33 cellular contexts compared by ENCODE assay signal in genomic region chr14:63654346-63654745, GRCh38. TPM values are rescaled to one million over a fixed set of nuclear protein-coding genes. Genes with fewer than 3 reads are reported as not detected.
DNase-seq lines count a peak whose midpoint lies in the region; ATAC-seq, FAIRE-seq and TF ChIP-seq lines count a peak whose summit lies in the region.
"Had no signal": no experiment of that assay in that cellular context is flagged by ENCODE, and none has a peak within 500 bp of the region (broad histone marks: within the 10 kb centered on the region; RNA-seq: fewer than 3 reads in every experiment).

No MANE protein-coding gene starts in this region.

- no peak overlapping the region for H3K4me2 ChIP-seq in IMR-90 (ENCODE audit: low read depth, low read length)
- H3K4me2 ChIP-seq: GM23338, neural progenitor cell, smooth muscle cell had no signal

- H3K4me1 ChIP-seq in IMR-90 (ENCODE audit: control insufficient read depth, insufficient read depth, low read length) = no peaks in the 10 kb centered on the region; the same call in 1 of the 2 replicates
- H3K4me1 ChIP-seq: BE2C, esophagus squamous epithelium, left ventricle myocardium inferior, neural progenitor cell had no signal

- no peak overlapping the region for H3K27ac Mint-ChIP-seq in WTC11
- H3K27ac Mint-ChIP-seq: activated naive CD8-positive, alpha-beta T cell treated with anti-CD3 and anti-CD28 coated beads, Interleukin-2, amount 50 U/mL, for 24 hours; activated T-cell treated with anti-CD3 and anti-CD28 coated beads, Interleukin-2, amount 50 U/mL, for 24 hours; GM23338; neural progenitor cell had no signal

- H2BK120ac ChIP-seq in IMR-90 (ENCODE audit: low read depth, low read length) = no peak overlapping the region

- TF ChIP-seq CTCF in AG04449 (IDR thresholded peaks at IDR 0.05; ENCODE audit: insufficient read depth, low read length, missing control alignments) = no peak
- TF ChIP-seq CTCF in IMR-90 (conservative IDR thresholded peaks at IDR 0.05; ENCODE audit: low read depth, low read length) = no peak
- no peak for TF ChIP-seq CTCF in foreskin fibroblast (IDR thresholded peaks at IDR 0.05; ENCODE audit: low read depth, low read length)
- no peak for TF ChIP-seq CTCF in WTC11 (IDR thresholded peaks at IDR 0.05)

- no peak for TF ChIP-seq POLR2A in IMR-90 (IDR thresholded peaks at IDR 0.05; ENCODE audit: low read depth, low read length)

- H3K4me3 ChIP-seq in AG04449 (ENCODE audit: low read depth, low read length) (no peak overlapping the region), IMR-90 (ENCODE audit: insufficient read depth, low read depth, low read length) (no peak overlapping the region), foreskin fibroblast (ENCODE audit: low read depth in 1 of 2, low read length in 2 of 2) (no peak overlapping the region)
- H3K4me3 ChIP-seq: esophagus squamous epithelium, GM23338, K562, left ventricle myocardium inferior, neural progenitor cell, pancreas, smooth muscle cell, thoracic aorta had no signal

- no peaks in the 10 kb centered on the region for H3K4me1 Mint-ChIP-seq in WTC11
- H3K4me1 Mint-ChIP-seq: GM23338, neural progenitor cell had no signal

- TF ChIP-seq RAD21 in IMR-90 (IDR thresholded peaks at IDR 0.05; ENCODE audit: low read length) = no peak

- H3K27ac ChIP-seq in IMR-90 (ENCODE audit: insufficient read depth, low read length) = no peak overlapping the region
- H3K27ac ChIP-seq: esophagus squamous epithelium, left ventricle myocardium inferior, neural progenitor cell, pancreas, RWPE1, thoracic aorta had no signal

- no CpG with 5 or more reads among the region's 2 CpGs for WGBS in IMR-90 (ENCODE audit: extremely low coverage in 2 of 2, insufficient read length in 1 of 2), 2 experiments

- no peaks in the 10 kb centered on the region for H3K9me3 ChIP-seq in IMR-90 (ENCODE audit: control insufficient read depth, insufficient read depth, low read length)
- H3K9me3 ChIP-seq: BE2C, esophagus squamous epithelium, left ventricle myocardium inferior, pancreas, thoracic aorta had no signal

- H2AK9ac ChIP-seq in IMR-90 (replicated peaks; ENCODE audit: low read depth, low read length, poor library complexity) = no peak overlapping the region

- H3K9ac ChIP-seq in IMR-90 (ENCODE audit: low read depth, low read length) = no peak overlapping the region
- H3K9ac ChIP-seq: neural progenitor cell had no signal

- peak; percentile 72 for ATAC-seq in IMR-90 (ENCODE audit: low read depth)
- ATAC-seq in sciatic nerve = no peak
- no peak for ATAC-seq in WTC11
- ATAC-seq: activated naive CD8-positive, alpha-beta T cell treated with anti-CD3 and anti-CD28 coated beads, Interleukin-2, amount 50 U/mL, for 24 hours; GM23338; K562; pancreas had no signal

- no peaks in the 10 kb centered on the region for H3K36me3 ChIP-seq in IMR-90 (ENCODE audit: control insufficient read depth, insufficient read depth, low read length)
- H3K36me3 ChIP-seq: BE2C, neural progenitor cell, pancreas, thoracic aorta had no signal

- H3K27me3 Mint-ChIP-seq in WTC11 (ENCODE audit: low read depth) = no peaks in the 10 kb centered on the region
- H3K27me3 Mint-ChIP-seq: activated naive CD8-positive, alpha-beta T cell treated with anti-CD3 and anti-CD28 coated beads, Interleukin-2, amount 50 U/mL, for 24 hours; activated T-cell treated with anti-CD3 and anti-CD28 coated beads, Interleukin-2, amount 50 U/mL, for 24 hours had no signal

- H3K56ac ChIP-seq in IMR-90 (ENCODE audit: extremely low read depth, insufficient read depth, low read length) = no peak overlapping the region

- no peak overlapping the region for H3K4ac ChIP-seq in IMR-90 (ENCODE audit: low read depth, low read length)

- H3K18ac ChIP-seq in IMR-90 (ENCODE audit: low read depth, low read length) = no peak overlapping the region

- no peak overlapping the region for H2AK5ac ChIP-seq in IMR-90 (ENCODE audit: low read depth, low read length)

- H3K14ac ChIP-seq in IMR-90 (replicated peaks; ENCODE audit: low read depth, low read length) = no peak overlapping the region

- no peaks in the 10 kb centered on the region for H4K20me1 ChIP-seq in IMR-90 (ENCODE audit: insufficient read depth, low read length)

- no peak overlapping the region for H4K5ac ChIP-seq in IMR-90 (ENCODE audit: low read depth, low read length)

- H3K4me3 Mint-ChIP-seq in WTC11 = no peak overlapping the region
- H3K4me3 Mint-ChIP-seq: activated naive CD8-positive, alpha-beta T cell treated with anti-CD3 and anti-CD28 coated beads, Interleukin-2, amount 50 U/mL, for 24 hours; activated T-cell treated with anti-CD3 and anti-CD28 coated beads, Interleukin-2, amount 50 U/mL, for 24 hours; GM23338; neural progenitor cell had no signal

- no peak overlapping the region for H2BK15ac ChIP-seq in IMR-90 (ENCODE audit: low read depth, low read length)

- H2BK20ac ChIP-seq in IMR-90 (ENCODE audit: low read depth, low read length) = no peak overlapping the region

- no peak overlapping the region for H4K8ac ChIP-seq in IMR-90 (ENCODE audit: low read depth in 2 of 2, low read length in 2 of 2)

- CTCF ChIA-PET in AG04449 (lab: Yijun Ruan, JAX) = interaction anchor here (1.3 to 2.1 kb wide), 3 partner anchors 10 to 824 kb away, joined by 4 to 6 read pairs (median 5); no protein-coding TSS in a partner anchor
- CTCF ChIA-PET in IMR-90 (lab: Yijun Ruan, JAX) = no interaction called here
- CTCF ChIA-PET in WTC11 (lab: Charles Lee) = no interaction called here

- no peaks in the 10 kb centered on the region for H3K36me3 Mint-ChIP-seq in WTC11
- H3K36me3 Mint-ChIP-seq: neural progenitor cell had no signal

- H3K9me3 Mint-ChIP-seq in WTC11 = no peaks in the 10 kb centered on the region
- H3K9me3 Mint-ChIP-seq: activated naive CD8-positive, alpha-beta T cell treated with anti-CD3 and anti-CD28 coated beads, Interleukin-2, amount 50 U/mL, for 24 hours; activated T-cell treated with anti-CD3 and anti-CD28 coated beads, Interleukin-2, amount 50 U/mL, for 24 hours; GM23338; neural progenitor cell had no signal

- dilution Hi-C loops in IMR-90 (cut with HindIII; ENCODE audit: low sequenced_read_pairs, unreplicated experiment) = no loop called here

- intact Hi-C loops in IMR-90 (cut with micrococcal nuclease) (no loop called here), sciatic nerve (cut with DNase I) (no loop called here)

- no peaks in the 10 kb centered on the region for H3K9me1 ChIP-seq in IMR-90 (ENCODE audit: insufficient read depth, low read length)

- BruUV-seq in IMR-90 (replicated peaks; lab: Mats Ljungman, UMichigan) = no TSS peak

- no peak overlapping the region for H2AFZ ChIP-seq in IMR-90 (replicated peaks; ENCODE audit: low read length, poor library complexity)
- H2AFZ ChIP-seq: GM23338, neural progenitor cell had no signal

- POLR2A ChIA-PET in AG04449 (lab: Yijun Ruan, JAX) = interaction anchor here (1.4 kb wide), 1 partner anchor 12 kb away, joined by 9 read pairs; the partner anchor contains the start of gene WDR89
- POLR2A ChIA-PET in IMR-90 (lab: Charles Lee; ENCODE audit: unreplicated experiment) = no interaction called here
- POLR2A ChIA-PET in WTC11 (lab: Charles Lee) = no interaction called here

- no peak overlapping the region for H3K23ac ChIP-seq in IMR-90 (ENCODE audit: low read depth, low read length)

- no peak overlapping the region for H4K91ac ChIP-seq in IMR-90 (ENCODE audit: insufficient read depth, low read depth, low read length)

- in situ Hi-C loops in IMR-90 (cut with MboI; ENCODE audit: low sequenced_read_pairs) = no loop called here

- FAIRE-seq in frontal cortex (lab: Jason Lieb, UNC) = no peak
- FAIRE-seq: endometrium, K562, pancreas, TTC549, urothelium cell line had no signal

- no peaks in the 10 kb centered on the region for H3K79me1 ChIP-seq in IMR-90 (ENCODE audit: low read depth in 1 of 2, low read length in 2 of 2)

- H2BK5ac ChIP-seq in IMR-90 (ENCODE audit: low read depth, low read length, poor library complexity, severe bottlenecking) = no peak overlapping the region

- DNase-seq in AG04449 (ENCODE audit: low read depth, low spot score) (peak; percentile 77), EH (ENCODE audit: low read depth) (peak; percentile 91), IMR-90 (peak; percentile 74), foreskin fibroblast (peak; percentile 36 to 65), frontal cortex (ENCODE audit: low spot score in 2 of 2) (no peak), sciatic nerve (ENCODE audit: low spot score) (no peak), DMS 273 (lab: John Stamatoyannopoulos, UW; ENCODE audit: unreplicated experiment) (no peak), WTC11 (ENCODE audit: low spot score) (no peak)
- DNase-seq: activated effector memory CD4-positive, alpha-beta T cell treated with anti-CD3 and anti-CD28 coated beads, Interleukin-2, amount 50 U/mL, for 16 hours; activated naive CD8-positive, alpha-beta T cell treated with anti-CD3 and anti-CD28 coated beads, Interleukin-2, amount 50 U/mL, for 24 hours; activated T-cell treated with anti-CD3 and anti-CD28 coated beads, Interleukin-2, amount 50 U/mL, for 24 hours; BE2C; central memory CD4-positive, alpha-beta T cell; COR-L47; DMS53; esophagus squamous epithelium; GDM1; islet precursor cell; left ventricle myocardium inferior; mesendoderm; NCI-H1092; NCI-H1694 treated with DMSO at 0.1 percent for 48 hours; pancreas; stimulated activated naive CD4-positive, alpha-beta T cell treated with Interleukin-2 at 50 U/mL for 16 hours had no signal

- no peaks in the 10 kb centered on the region for H3K27me3 ChIP-seq in IMR-90 (ENCODE audit: control insufficient read depth, insufficient read depth, low read length)
- H3K27me3 ChIP-seq: BE2C, esophagus squamous epithelium, neural progenitor cell, pancreas had no signal

TF ChIP-seq in IMR-90, 13 proteins besides CTCF, POLR2A, EP300 and RAD21 (continues in another document):
- TF ChIP-seq MAZ (IDR thresholded peaks at IDR 0.05; ENCODE audit: borderline replicate concordance, low read depth, low read length) = no peak
- no peak for TF ChIP-seq MAFK (IDR thresholded peaks at IDR 0.05; ENCODE audit: low read depth, low read length)
- no peak for TF ChIP-seq CHD1 (IDR thresholded peaks at IDR 0.05; ENCODE audit: low read depth, low read length)

TF ChIP-seq in WTC11, 78 proteins besides CTCF, POLR2A, EP300 and RAD21:
- no peak for TF ChIP-seq MYBL2 (CRISPR knock-in tag; IDR thresholded peaks at IDR 0.05)
- no peak for TF ChIP-seq TEAD4 (CRISPR knock-in tag; IDR thresholded peaks at IDR 0.05)
- TF ChIP-seq NFATC4 (CRISPR knock-in tag; IDR thresholded peaks at IDR 0.05) = no peak
- no peak for TF ChIP-seq ZNF671 (CRISPR knock-in tag; IDR thresholded peaks at IDR 0.05)

RNA-seq across cellular contexts. Expression of gene WDR89, which starts 12.7 kb away (rescaled TPM):
- 10.2 and 22.5 TPM in 2 replicates for total RNA-seq in IMR-90 (2012; rRNA removed)
- polyA plus RNA-seq in IMR-90 (2012; rRNA removed) = 3.2 and 4.3 TPM in 2 replicates
- 0.34 and 0.52 TPM in 2 replicates for polyA plus RNA-seq in IMR-90 (2012; cell fraction: cytosol; rRNA removed)
- 0.18 and 1.6 TPM in 2 replicates for polyA plus RNA-seq in IMR-90 (2012; cell fraction: nucleus; rRNA removed; ENCODE audit: low replicate concordance)
- total RNA-seq in frontal cortex = 46.5 TPM
- 20.5 TPM for total RNA-seq in sciatic nerve
- total RNA-seq in WTC11 (2021) = 27.2 to 28.9 TPM (median 27.5 TPM) in 3 replicates

Comparison
In these comparisons a context has a peak if more than half of its experiments do, and no peak if none do; other contexts are left out.
1. DNase-seq: peak in AG04449 (single experiment), EH (single experiment), IMR-90 (single experiment) and foreskin fibroblast (2 of 2); none in frontal cortex (0 of 2), sciatic nerve (single experiment), DMS 273 (single experiment) and WTC11 (single experiment).